In genomic region chr2:174597347-174598047, GRCh38 we compare ENCODE assay signal across 8 cellular contexts. TPM values are rescaled to one million over a fixed set of nuclear protein-coding genes. Genes with fewer than 3 reads are reported as not detected.
DNase-seq lines count a peak whose midpoint lies in the region; ATAC-seq and TF ChIP-seq lines count a peak whose summit lies in the region.

Gene WIPF1, minus strand, starts transcription at chr2:174597804. Its CDS starts 12,231 bp downstream, at chr2:174585573.

- H3K27me3 Mint-ChIP-seq in chondrocyte (ENCODE audit: low read depth): no peaks in the 10 kb centered on the region

- H3K27ac Mint-ChIP-seq in chondrocyte (ENCODE audit: unreplicated experiment): peak within 1 kb of the TSS; percentile 85

- ATAC-seq in HG03103 (IDR thresholded peaks at IDR 0.05; ENCODE audit: low read depth, unreplicated experiment): peak; percentile 48

- peaks cover 2% of the 10 kb centered on the region for H3K36me3 Mint-ChIP-seq in chondrocyte (ENCODE audit: low read depth)

- H3K9me3 Mint-ChIP-seq in chondrocyte (ENCODE audit: low read depth): no peaks in the 10 kb centered on the region

- peaks cover 54% of the 10 kb centered on the region for H3K4me1 Mint-ChIP-seq in chondrocyte (ENCODE audit: low read depth)

- no peak for TF ChIP-seq CTCF in chondrocyte (IDR thresholded peaks at IDR 0.05)

- H3K9ac ChIP-seq in mucosa of rectum (ENCODE audit: low read depth in 1 of 2, low read length in 2 of 2): peak within 1 kb of the TSS; percentile 54 to 55

- H3K27ac ChIP-seq in mucosa of rectum (ENCODE audit: low read depth in 2 of 2, low read length in 2 of 2): peak within 1 kb of the TSS; percentile 64 to 86

- no peak within 1 kb of the TSS for H3K4me3 Mint-ChIP-seq in chondrocyte (ENCODE audit: unreplicated experiment)

- peak; percentile 54 for DNase-seq in stimulated activated CD4-positive, alpha-beta T cell treated with anti-CD3 and anti-CD28 coated beads, Interleukin-4, amount 100 ng/mL, for 24 hours
- no peak for DNase-seq in stimulated activated CD4-positive, alpha-beta T cell treated with anti-CD3 and anti-CD28 coated beads, Interleukin-4, amount 100 ng/mL, for 1 hour
- DNase-seq in T-helper 1 cell (peak in 4 of 5 donors; percentile 39 to 91 (median 58)), chondrocyte (ENCODE audit: low spot score) (no peak), DMS79 treated with DMSO at 0.1 percent for 48 hours (lab: John Stamatoyannopoulos, UW) (no peak), NCI-H526 (lab: John Stamatoyannopoulos, UW) (no peak)

- no peaks in the 10 kb centered on the region for H3K36me3 ChIP-seq in mucosa of rectum (ENCODE audit: control insufficient read depth in 2 of 2, insufficient read depth in 2 of 2, low read length in 2 of 2)

- no peaks in the 10 kb centered on the region for H3K9me3 ChIP-seq in mucosa of rectum (ENCODE audit: control insufficient read depth in 2 of 2, low read length in 2 of 2)

- H3K27me3 ChIP-seq in mucosa of rectum (ENCODE audit: control insufficient read depth in 2 of 2, insufficient read depth in 2 of 2, low read length in 2 of 2): no peaks in the 10 kb centered on the region

- H3K4me1 ChIP-seq in mucosa of rectum (ENCODE audit: control insufficient read depth in 2 of 2, insufficient read depth in 2 of 2, low read length in 2 of 2): peaks cover 5 to 12% of the 10 kb centered on the region in 2 donors

- peak within 1 kb of the TSS; percentile 40 to 63 for H3K4me3 ChIP-seq in mucosa of rectum (ENCODE audit: low read length in 2 of 2)

RNA-seq across cellular contexts. Expression of gene WIPF1, which starts in this region (rescaled TPM):
- 60.0 to 68.9 TPM (median 61.8 TPM) in 3 replicates for total RNA-seq in chondrocyte

Comparison
In these comparisons a context has a peak if more than half of its experiments do, and no peak if none do; other contexts are left out.
1. DNase-seq: peak in stimulated activated CD4-positive, alpha-beta T cell treated with anti-CD3 and anti-CD28 coated beads, Interleukin-4, amount 100 ng/mL, for 24 hours (single experiment) and T-helper 1 cell (4 of 5); none in stimulated activated CD4-positive, alpha-beta T cell treated with anti-CD3 and anti-CD28 coated beads, Interleukin-4, amount 100 ng/mL, for 1 hour (single experiment), chondrocyte (single experiment), DMS79 treated with DMSO at 0.1 percent for 48 hours (single experiment) and NCI-H526 (0 of 2).